ENCODE assay signal across 8 cellular contexts in genomic region chr17:28571255-28572122, GRCh38. TPM values are rescaled to one million over a fixed set of nuclear protein-coding genes. Genes with fewer than 3 reads are reported as not detected.
DNase-seq lines count a peak whose midpoint lies in the region; ATAC-seq, FAIRE-seq and TF ChIP-seq lines count a peak whose summit lies in the region.

Gene PIGS, minus strand, starts transcription at chr17:28571524. Its CDS starts 28 bp downstream, at chr17:28571496.

- H3K4me2 ChIP-seq in H1 (ENCODE audit: insufficient read depth in 1 of 2, low read depth in 2 of 2, low read length in 2 of 2) (peak within 1 kb of the TSS; percentile 66 to 88), mesenchymal stem cell (ENCODE audit: low read length, poor library complexity, severe bottlenecking) (peak within 1 kb of the TSS; percentile 90)

- peaks cover 51% of the 10 kb centered on the region for H3K4me1 Mint-ChIP-seq in activated CD8-positive, alpha-beta memory T cell treated with anti-CD3 and anti-CD28 coated beads, Interleukin-2, amount 10 ng/mL, durations not matched to agents 7 days and 5 days

- H2BK120ac ChIP-seq in H1 (replicated peaks; ENCODE audit: low read depth, low read length) (no peak within 1 kb of the TSS), mesenchymal stem cell (ENCODE audit: low read depth, low read length) (no peak within 1 kb of the TSS)

- peak; percentile 70 for ATAC-seq in GM21360 (IDR thresholded peaks at IDR 0.05; ENCODE audit: unreplicated experiment)
- ATAC-seq in activated CD8-positive, alpha-beta memory T cell treated with anti-CD3 and anti-CD28 coated beads, Interleukin-2, amount 10 ng/mL, durations not matched to agents 7 days and 5 days, result peak; percentile 98

- H2BK12ac ChIP-seq in H1 (ENCODE audit: low read depth, low read length), result no peak within 1 kb of the TSS
- H2BK12ac ChIP-seq in mesenchymal stem cell (ENCODE audit: low read length in 2 of 2), result no peak within 1 kb of the TSS

- peak within 1 kb of the TSS; percentile 88 for H3K4me3 ChIP-seq in NT2/D1 (ENCODE audit: insufficient read length, low read depth)
- H3K4me3 ChIP-seq in H1 (ENCODE audit: extremely low read depth in 1 of 4, insufficient read depth in 2 of 4, low read depth in 3 of 4, low read length in 4 of 4), result peak within 1 kb of the TSS; percentile 79 to 94 (median 90)
- H3K4me3 ChIP-seq in mesenchymal stem cell (ENCODE audit: insufficient read depth in 1 of 2, low read depth in 1 of 2, low read length in 2 of 2), result peak within 1 kb of the TSS; percentile 77 to 99

- H3K23ac ChIP-seq in H1 (ENCODE audit: insufficient read length), result no peak within 1 kb of the TSS
- H3K23ac ChIP-seq in mesenchymal stem cell (ENCODE audit: low read length in 2 of 2), result peak within 1 kb of the TSS in 1 of 2 experiments; percentile 51

- H3K56ac ChIP-seq in H1 (replicated peaks; ENCODE audit: insufficient read length, low read depth, low read length), result no peak within 1 kb of the TSS

- TF ChIP-seq POLR2A in H1 (IDR thresholded peaks at IDR 0.05; ENCODE audit: control extremely low read depth in 1 of 2, low read depth in 2 of 2, low read length in 2 of 2), result peak in 1 of 2 experiments; percentile 73; a peak in 2 of 3 replicates

- no peak within 1 kb of the TSS for H2BK20ac ChIP-seq in H1 (ENCODE audit: low read length)

- no peaks in the 10 kb centered on the region for H3K9me3 ChIP-seq in NT2/D1 (ENCODE audit: insufficient read depth, low read length)
- H3K9me3 ChIP-seq in H1 (ENCODE audit: insufficient read depth in 2 of 2, low read depth in 1 of 2, low read length in 1 of 2), result no peaks in the 10 kb centered on the region
- no peaks in the 10 kb centered on the region for H3K9me3 ChIP-seq in mesenchymal stem cell (ENCODE audit: control insufficient read depth, low read length)

- H3K14ac ChIP-seq in H1 (ENCODE audit: insufficient read length) (no peak within 1 kb of the TSS), mesenchymal stem cell (ENCODE audit: low read length in 2 of 2) (peak within 1 kb of the TSS in 1 of 2 experiments; percentile 68)

- H3K9ac ChIP-seq in NT2/D1 (ENCODE audit: insufficient read length, low read depth), result peak within 1 kb of the TSS; percentile 90
- H3K9ac ChIP-seq in H1 (replicated peaks in 1 of 4; ENCODE audit: extremely low read depth in 1 of 4, low read depth in 3 of 4, low read length in 3 of 4), result peak within 1 kb of the TSS; percentile 31 to 82 (median 61); a peak in 6 of 7 replicates
- H3K9ac ChIP-seq in mesenchymal stem cell (ENCODE audit: low read length), result peak within 1 kb of the TSS; percentile 92

- H3K36me3 Mint-ChIP-seq in activated CD8-positive, alpha-beta memory T cell treated with anti-CD3 and anti-CD28 coated beads, Interleukin-2, amount 10 ng/mL, durations not matched to agents 7 days and 5 days, result peaks cover 35% of the 10 kb centered on the region

- H3K27me3 ChIP-seq in NT2/D1 (ENCODE audit: insufficient read depth, insufficient read length) (peaks cover 7% of the 10 kb centered on the region), H1 (replicated peaks in 1 of 4; ENCODE audit: control insufficient read depth in 3 of 4, extremely low read depth in 1 of 4, insufficient read depth in 3 of 4, low read length in 3 of 4) (peaks cover 0 to 8% (median 4%) of the 10 kb centered on the region in 4 experiments; a peak in 4 of 7 replicates), mesenchymal stem cell (ENCODE audit: control insufficient read depth in 1 of 2, insufficient read depth in 1 of 2, low read length in 2 of 2) (no peaks in the 10 kb centered on the region)

- FAIRE-seq in HTR-8/SVneo (lab: Jason Lieb, UNC) (peak; percentile 92), H1 (lab: Jason Lieb, UNC) (no peak)

- H4K8ac ChIP-seq in H1 (ENCODE audit: extremely low read depth, insufficient read depth, low read length) (peak within 1 kb of the TSS; percentile 84), mesenchymal stem cell (ENCODE audit: low read length) (peak within 1 kb of the TSS; percentile 78)

- H2BK15ac ChIP-seq in H1 (ENCODE audit: low read length), result no peak within 1 kb of the TSS
- H2BK15ac ChIP-seq in mesenchymal stem cell (ENCODE audit: low read depth, poor library complexity, severe bottlenecking), result no peak within 1 kb of the TSS

- DNase-seq in COLO668 (lab: John Stamatoyannopoulos, UW; ENCODE audit: unreplicated experiment) (peak; percentile 90), HTR-8/SVneo (ENCODE audit: insufficient read length, low spot score) (peak; percentile 99), NT2/D1 (ENCODE audit: low read depth, low spot score) (peak; percentile 87), H1 (ENCODE audit: low read depth in 1 of 2, low spot score in 2 of 2) (peak; percentile 76 to 94), mesenchymal stem cell (peak; percentile 93)
- peak; percentile 96 for DNase-seq in activated CD8-positive, alpha-beta memory T cell treated with anti-CD3 and anti-CD28 coated beads, Interleukin-2, amount 10 ng/mL, durations not matched to agents 7 days and 5 days
- peak; percentile 82 for DNase-seq in stimulated activated CD8-positive, alpha-beta memory T cell treated with anti-CD3 and anti-CD28 coated beads, Interleukin-12 subunit alpha, Interleukin-12 subunit beta, amount 100 ng/mL, for 24 hours (ENCODE audit: extremely low read depth)

- H3K4ac ChIP-seq in H1 (replicated peaks; ENCODE audit: insufficient read length, low read depth, low read length), result no peak within 1 kb of the TSS
- peak within 1 kb of the TSS; percentile 35 to 57 for H3K4ac ChIP-seq in mesenchymal stem cell (ENCODE audit: low read depth in 1 of 2, low read length in 2 of 2)

- H3K79me1 ChIP-seq in H1 (ENCODE audit: low read depth, low read length), result no peaks in the 10 kb centered on the region
- peaks cover 13% of the 10 kb centered on the region for H3K79me1 ChIP-seq in mesenchymal stem cell (replicated peaks; ENCODE audit: low read length, poor library complexity, severe bottlenecking)

- no peaks in the 10 kb centered on the region for H3K9me3 Mint-ChIP-seq in activated CD8-positive, alpha-beta memory T cell treated with anti-CD3 and anti-CD28 coated beads, Interleukin-2, amount 10 ng/mL, durations not matched to agents 7 days and 5 days (ENCODE audit: low read depth)

- peak within 1 kb of the TSS; percentile 34 for H4K5ac ChIP-seq in H1 (ENCODE audit: insufficient read length, low read depth, low read length)

- H2BK5ac ChIP-seq in H1 (ENCODE audit: low read depth, low read length) (no peak within 1 kb of the TSS; the same call in none of the 2 replicates), mesenchymal stem cell (ENCODE audit: low read depth, low read length, poor library complexity, severe bottlenecking) (no peak within 1 kb of the TSS)

- 5% methylated on average over 49 of the region's 57 CpGs; no CpG with 5 or more reads in 1 of the 2 experiments for WGBS in H1 (ENCODE audit: extremely low coverage in 1 of 2, insufficient coverage in 1 of 2, insufficient read length in 1 of 2, insufficient replicate concordance in 2 of 2, low coverage in 1 of 2, low lambda C conversion rate in 2 of 2, missing lambda C conversion rate in 1 of 2), 2 experiments
- WGBS in mesenchymal stem cell, result 2% methylated on average over 54 of the region's 57 CpGs

- no peaks in the 10 kb centered on the region for H3K27me3 Mint-ChIP-seq in activated CD8-positive, alpha-beta memory T cell treated with anti-CD3 and anti-CD28 coated beads, Interleukin-2, amount 10 ng/mL, durations not matched to agents 7 days and 5 days

- 0 out of 2 replicates have a peak within 1 kb of the TSS, but pooled peaks have one; percentile 11 for H3K27ac ChIP-seq in H1 (ENCODE audit: low read depth, low read length)
- H3K27ac ChIP-seq in mesenchymal stem cell (ENCODE audit: low read length, poor library complexity, severe bottlenecking), result no peak within 1 kb of the TSS

- H3K18ac ChIP-seq in H1 (ENCODE audit: extremely low read depth, low read length) (peak within 1 kb of the TSS; percentile 26), mesenchymal stem cell (ENCODE audit: low read depth in 1 of 2, low read length in 2 of 2) (peak within 1 kb of the TSS; percentile 71 to 77)

- peak within 1 kb of the TSS; percentile 86 for H3K4me3 Mint-ChIP-seq in activated CD8-positive, alpha-beta memory T cell treated with anti-CD3 and anti-CD28 coated beads, Interleukin-2, amount 10 ng/mL, durations not matched to agents 7 days and 5 days

- TF ChIP-seq CTCF in H1 (IDR thresholded peaks at IDR 0.05; ENCODE audit: control extremely low read depth in 1 of 3, insufficient read depth in 1 of 3, low read depth in 1 of 3, low read length in 3 of 3), result no peak; a peak in 1 of 4 replicates

- no peak for TF ChIP-seq RAD21 in H1 (IDR thresholded peaks at IDR 0.05 in 1 of 2, conservative IDR thresholded peaks at IDR 0.05 in 1 of 2; ENCODE audit: low read depth in 2 of 2, low read length in 2 of 2)

- CTCF ChIA-PET in activated CD8-positive, alpha-beta memory T cell treated with anti-CD3 and anti-CD28 coated beads, Interleukin-2, amount 10 ng/mL, durations not matched to agents 7 days and 5 days (lab: Charles Lee), result interaction anchor here (0.8 to 3.6 kb wide), 10 partner anchors 14 to 155 kb away, joined by 3 to 22 read pairs (median 4); partner anchors contain the start of genes BLTP2, SDF2 and TLCD1
- CTCF ChIA-PET in H1 (lab: Charles Lee; ENCODE audit: partially characterized antibody), result interaction anchor here (1.0 to 6.0 kb wide), 8 partner anchors 14 to 81 kb away, joined by 3 to 58 read pairs (median 4); no protein-coding TSS in a partner anchor

- POLR2A ChIA-PET in H1 (lab: Charles Lee; ENCODE audit: partially characterized antibody), result interaction anchor here (0.6 to 4.8 kb wide), 12 partner anchors 13 to 218 kb away, joined by 3 to 23 read pairs (median 4); partner anchors contain the start of gene UNC119

- peak within 1 kb of the TSS; percentile 94 for H3K27ac Mint-ChIP-seq in activated CD8-positive, alpha-beta memory T cell treated with anti-CD3 and anti-CD28 coated beads, Interleukin-2, amount 10 ng/mL, durations not matched to agents 7 days and 5 days

- peaks cover 3 to 4% of the 10 kb centered on the region in 2 experiments for H4K20me1 ChIP-seq in H1 (replicated peaks in 1 of 2; ENCODE audit: control insufficient read depth in 1 of 2, insufficient read depth in 2 of 2, low read length in 2 of 2)

- H3K23me2 ChIP-seq in H1 (ENCODE audit: low read depth, low read length), result peaks cover 6% of the 10 kb centered on the region

- H2AK5ac ChIP-seq in H1 (ENCODE audit: low read depth, low read length) (no peak within 1 kb of the TSS), mesenchymal stem cell (ENCODE audit: low read length, severe bottlenecking) (no peak within 1 kb of the TSS)

- no peak for TF ChIP-seq EP300 in H1 (IDR thresholded peaks at IDR 0.05; ENCODE audit: borderline replicate concordance in 1 of 2, low read depth in 2 of 2, low read length in 2 of 2)

- peaks cover 9% of the 10 kb centered on the region for H3K4me1 ChIP-seq in NT2/D1 (ENCODE audit: insufficient read depth, insufficient read length)
- H3K4me1 ChIP-seq in H1 (replicated peaks in 1 of 4; ENCODE audit: control insufficient read depth in 3 of 4, insufficient read depth in 4 of 4, low read length in 3 of 4), result peaks cover 0 to 6% (median 3%) of the 10 kb centered on the region in 4 experiments; a peak in 2 of 7 replicates
- peaks cover 10% of the 10 kb centered on the region for H3K4me1 ChIP-seq in mesenchymal stem cell (ENCODE audit: control insufficient read depth, insufficient read depth, low read depth, low read length)

- peak within 1 kb of the TSS; percentile 92 for H2AFZ ChIP-seq in H1 (ENCODE audit: low read length)
- H2AFZ ChIP-seq in mesenchymal stem cell (ENCODE audit: low read depth, low read length), result peak within 1 kb of the TSS; percentile 90

- H3K36me3 ChIP-seq in NT2/D1 (ENCODE audit: insufficient read depth, insufficient read length, low read length), result peaks cover 27% of the 10 kb centered on the region
- peaks cover 0 to 6% (median 0%) of the 10 kb centered on the region in 4 experiments; a peak in 3 of 8 replicates for H3K36me3 ChIP-seq in H1 (ENCODE audit: control insufficient read depth in 2 of 4, insufficient read depth in 4 of 4, low read length in 3 of 4)
- peaks cover 6 to 11% of the 10 kb centered on the region in 2 experiments for H3K36me3 ChIP-seq in mesenchymal stem cell (ENCODE audit: control insufficient read depth in 1 of 2, insufficient read depth in 2 of 2, low read depth in 1 of 2, low read length in 2 of 2)

- H3K79me2 ChIP-seq in H1 (ENCODE audit: control insufficient read depth in 1 of 2, insufficient read depth in 2 of 2, low read length in 2 of 2), result peaks cover 0 to 16% of the 10 kb centered on the region in 2 experiments; a peak in 2 of 4 replicates

- H4K91ac ChIP-seq in H1 (replicated peaks; ENCODE audit: insufficient read length, low read length), result no peak within 1 kb of the TSS
- H4K91ac ChIP-seq in mesenchymal stem cell (ENCODE audit: low read length), result peak within 1 kb of the TSS; percentile 36

RNA-seq across cellular contexts. Expression of gene PIGS, which starts in this region (rescaled TPM):
- 10 to 100 TPM; 61.0 to 66.2 TPM for total RNA-seq in activated CD8-positive, alpha-beta memory T cell treated with anti-CD3 and anti-CD28 coated beads, Interleukin-2, amount 10 ng/mL, durations not matched to agents 7 days and 5 days
- 47.4 and 50.6 TPM in 2 replicates for total RNA-seq in H1 (2021; fragmentation: NEBNext Ultra II Directional; extraction: Animal tissue kit (Norgen Biotek cat#: 25700))
- polyA plus RNA-seq in H1 (2011; rRNA removed), result 44.3 and 72.7 TPM in 2 replicates
- polyA plus RNA-seq in H1 (2011; cell fraction: cytosol; rRNA removed), result 42.1 TPM
- 66.7 TPM for polyA plus RNA-seq in H1 (2011; cell fraction: nucleus; rRNA removed)
- polyA plus RNA-seq in H1 (2012, experiment 1 of 2), result 38.9 to 53.7 TPM (median 47.7 TPM) in 4 replicates
- polyA plus RNA-seq in H1 (2012, experiment 2 of 2), result 33.2 TPM
- polyA plus RNA-seq in H1 (2013, experiment 1 of 2), result 61.1 TPM
- 64.0 TPM for polyA plus RNA-seq in H1 (2013, experiment 2 of 2)
- 49.1 and 52.3 TPM in 2 replicates for polyA minus RNA-seq in H1 (2011; rRNA and poly(A)+ RNA removed)
- polyA minus RNA-seq in H1 (2011; cell fraction: cytosol; rRNA and poly(A)+ RNA removed), result 24.9 TPM
- polyA minus RNA-seq in H1 (2011; cell fraction: nucleus; rRNA and poly(A)+ RNA removed), result 32.8 TPM
- 104 TPM for polyA plus RNA-seq in mesenchymal stem cell (2013, experiment 1 of 2)
- polyA plus RNA-seq in mesenchymal stem cell (2013, experiment 2 of 2), result 104 TPM
